In genomic region chr22:46058591-46059519, GRCh38 we compare ENCODE assay signal across 8 cellular contexts.
DNase-seq lines count a peak whose midpoint lies in the region; ATAC-seq lines count a peak whose summit lies in the region.

No MANE protein-coding gene starts in this region.

- no peaks in the 10 kb centered on the region for H3K27me3 Mint-ChIP-seq in activated naive CD8-positive, alpha-beta T cell
- H3K27me3 Mint-ChIP-seq in immature natural killer cell (ENCODE audit: low read depth in 3 of 3), result peaks cover 0 to 8% (median 0%) of the 10 kb centered on the region in 3 donors

- no peak for ATAC-seq in GM21737 (IDR thresholded peaks at IDR 0.05; ENCODE audit: unreplicated experiment)

- peak overlapping the region; percentile 3 for H3K27ac Mint-ChIP-seq in activated naive CD8-positive, alpha-beta T cell
- peak overlapping the region; percentile 76 to 94 (median 88) for H3K27ac Mint-ChIP-seq in immature natural killer cell

- peaks cover 46% of the 10 kb centered on the region for H3K4me1 Mint-ChIP-seq in activated naive CD8-positive, alpha-beta T cell (ENCODE audit: low read depth)
- peaks cover 54 to 78% of the 10 kb centered on the region in 2 donors for H3K4me1 Mint-ChIP-seq in immature natural killer cell

- peaks cover 3% of the 10 kb centered on the region for H3K36me3 Mint-ChIP-seq in activated naive CD8-positive, alpha-beta T cell
- peaks cover 3 to 9% (median 5%) of the 10 kb centered on the region in 3 donors for H3K36me3 Mint-ChIP-seq in immature natural killer cell

- no peak overlapping the region for H3K4me3 Mint-ChIP-seq in activated naive CD8-positive, alpha-beta T cell
- H3K4me3 Mint-ChIP-seq in immature natural killer cell, result no peak overlapping the region

- H3K9me3 Mint-ChIP-seq in activated naive CD8-positive, alpha-beta T cell (ENCODE audit: low read depth), result no peaks in the 10 kb centered on the region
- H3K9me3 Mint-ChIP-seq in immature natural killer cell, result no peaks in the 10 kb centered on the region

- DNase-seq in NCI-H2107 treated with DMSO at 0.1 percent for 48 hours (lab: John Stamatoyannopoulos, UW; ENCODE audit: unreplicated experiment) (peak; percentile 46), NCI-H2107 (lab: John Stamatoyannopoulos, UW) (no peak), immature natural killer cell (no peak), superior temporal gyrus (ENCODE audit: extremely low spot score) (peak; percentile 82), NCI-H187 treated with DMSO at 0.1 percent for 48 hours (lab: John Stamatoyannopoulos, UW) (no peak)
- DNase-seq in stimulated activated CD4-positive, alpha-beta T cell treated with anti-CD3 and anti-CD28 coated beads, Interleukin-4, amount 100 ng/mL, for 24 hours, result no peak

Comparison
In these comparisons a context has a peak if more than half of its experiments do, and no peak if none do; other contexts are left out.
1. DNase-seq: peak in NCI-H2107 treated with DMSO at 0.1 percent for 48 hours (single experiment) and superior temporal gyrus (single experiment); none in NCI-H2107 (single experiment), immature natural killer cell (0 of 3), stimulated activated CD4-positive, alpha-beta T cell treated with anti-CD3 and anti-CD28 coated beads, Interleukin-4, amount 100 ng/mL, for 24 hours (single experiment) and NCI-H187 treated with DMSO at 0.1 percent for 48 hours (single experiment).